Comparison of ENCODE assay signal across 9 cellular contexts in genomic region chr20:11267131-11267761, GRCh38.
DNase-seq lines count a peak whose midpoint lies in the region; ATAC-seq lines count a peak whose summit lies in the region.
"Had no signal": no experiment of that assay in that cellular context is flagged by ENCODE, and none has a peak within 500 bp of the region (broad histone marks: within the 10 kb centered on the region; RNA-seq: fewer than 3 reads in every experiment).

No MANE protein-coding gene starts in this region.

- H3K27ac Mint-ChIP-seq in stimulated activated naive B cell treated with anti-CD40 and anti-IgM and Interleukin-4, amounts not matched to agents 10 μg/mL and 1 μg/mL and 100 μg/mL, for 72 hours: no peak overlapping the region
- H3K27ac Mint-ChIP-seq in activated T-helper 2 cell treated with anti-CD3 and anti-CD28 coated beads, Interferon-gamma antibody, Interleukin-2, Interleukin-4, amounts not matched to agents 10 μg/mL and 5 μg/mL and 100 μg/mL, durations not matched to agents 14 hours and 24 hours and 36 hours: no peak overlapping the region
- H3K27ac Mint-ChIP-seq in T-helper 17 cell: no peak overlapping the region

- H3K36me3 Mint-ChIP-seq in stimulated activated naive B cell treated with anti-CD40 and anti-IgM and Interleukin-4, amounts not matched to agents 10 μg/mL and 1 μg/mL and 100 μg/mL, for 72 hours: no peaks in the 10 kb centered on the region
- no peaks in the 10 kb centered on the region for H3K36me3 Mint-ChIP-seq in activated T-helper 2 cell treated with anti-CD3 and anti-CD28 coated beads, Interferon-gamma antibody, Interleukin-2, Interleukin-4, amounts not matched to agents 10 μg/mL and 5 μg/mL and 100 μg/mL, durations not matched to agents 14 hours and 24 hours and 36 hours (ENCODE audit: low read depth)
- no peaks in the 10 kb centered on the region for H3K36me3 Mint-ChIP-seq in T-helper 17 cell (ENCODE audit: low read depth)

- no peaks in the 10 kb centered on the region for H3K27me3 Mint-ChIP-seq in stimulated activated naive B cell treated with anti-CD40 and anti-IgM and Interleukin-4, amounts not matched to agents 10 μg/mL and 1 μg/mL and 100 μg/mL, for 72 hours
- no peaks in the 10 kb centered on the region for H3K27me3 Mint-ChIP-seq in activated T-helper 2 cell treated with anti-CD3 and anti-CD28 coated beads, Interferon-gamma antibody, Interleukin-2, Interleukin-4, amounts not matched to agents 10 μg/mL and 5 μg/mL and 100 μg/mL, durations not matched to agents 14 hours and 24 hours and 36 hours (ENCODE audit: low read depth)
- H3K27me3 Mint-ChIP-seq in T-helper 17 cell: no peaks in the 10 kb centered on the region

- no peaks in the 10 kb centered on the region for H3K4me1 Mint-ChIP-seq in stimulated activated naive B cell treated with anti-CD40 and anti-IgM and Interleukin-4, amounts not matched to agents 10 μg/mL and 1 μg/mL and 100 μg/mL, for 72 hours
- H3K4me1 Mint-ChIP-seq in activated T-helper 2 cell treated with anti-CD3 and anti-CD28 coated beads, Interferon-gamma antibody, Interleukin-2, Interleukin-4, amounts not matched to agents 10 μg/mL and 5 μg/mL and 100 μg/mL, durations not matched to agents 14 hours and 24 hours and 36 hours (ENCODE audit: low read depth): peaks cover 5% of the 10 kb centered on the region
- H3K4me1 Mint-ChIP-seq in T-helper 17 cell: no peaks in the 10 kb centered on the region

- intact Hi-C loops in activated T-helper 2 cell treated with anti-CD3 and anti-CD28 coated beads, Interferon-gamma antibody, Interleukin-2, Interleukin-4, amounts not matched to agents 10 μg/mL and 5 μg/mL and 100 μg/mL, durations not matched to agents 14 hours and 24 hours and 36 hours (cut with micrococcal nuclease): no loop called here

- peak overlapping the region; percentile 14; the same call in 1 of the 2 replicates for H3K4me3 ChIP-seq in HUES6 (ENCODE audit: low read depth, low read length)
- H3K4me3 ChIP-seq: ascending aorta had no signal

- H3K4me1 ChIP-seq in HUES6 (ENCODE audit: control insufficient read depth, insufficient read depth, low read length): peaks cover 38% of the 10 kb centered on the region

- no peak overlapping the region for H3K9ac ChIP-seq in HUES6 (ENCODE audit: low read length)

- H3K9me3 ChIP-seq in HUES6 (ENCODE audit: control insufficient read depth, insufficient read depth, low read depth, low read length): no peaks in the 10 kb centered on the region
- no peaks in the 10 kb centered on the region for H3K9me3 ChIP-seq in T-helper 17 cell (ENCODE audit: control insufficient read depth, low read length, poor library complexity, severe bottlenecking)
- H3K9me3 ChIP-seq: ascending aorta had no signal

- H3K27me3 ChIP-seq in HUES6 (ENCODE audit: control insufficient read depth, insufficient read depth, low read length): no peaks in the 10 kb centered on the region
- H3K27me3 ChIP-seq: ascending aorta had no signal

- H3K4me3 Mint-ChIP-seq in stimulated activated naive B cell treated with anti-CD40 and anti-IgM and Interleukin-4, amounts not matched to agents 10 μg/mL and 1 μg/mL and 100 μg/mL, for 72 hours: no peak overlapping the region
- H3K4me3 Mint-ChIP-seq in activated T-helper 2 cell treated with anti-CD3 and anti-CD28 coated beads, Interferon-gamma antibody, Interleukin-2, Interleukin-4, amounts not matched to agents 10 μg/mL and 5 μg/mL and 100 μg/mL, durations not matched to agents 14 hours and 24 hours and 36 hours (ENCODE audit: low read depth): no peak overlapping the region
- no peak overlapping the region for H3K4me3 Mint-ChIP-seq in T-helper 17 cell

- no peaks in the 10 kb centered on the region for H3K36me3 ChIP-seq in HUES6 (ENCODE audit: control insufficient read depth, insufficient read depth, low read length)
- H3K36me3 ChIP-seq: ascending aorta had no signal

- H3K27ac ChIP-seq in HUES6 (ENCODE audit: low read depth, low read length): peak overlapping the region; percentile 55; the same call in 1 of the 2 replicates

- in situ Hi-C loops in ACHN (cut with HindIII; ENCODE audit: low pct_ligation_motif_present, low pct_unique_long_range_greater_than_20kb, low sequenced_read_pairs): no loop called here

- ATAC-seq in GM19395 (IDR thresholded peaks at IDR 0.05; ENCODE audit: unreplicated experiment): peak; percentile 69
- peak; percentile 63 to 67 for ATAC-seq in stimulated activated naive B cell treated with anti-CD40 and anti-IgM and Interleukin-4, amounts not matched to agents 10 μg/mL and 1 μg/mL and 100 μg/mL, for 72 hours (replicated peaks)
- ATAC-seq in T-helper 17 cell: no peak

- peaks cover 0 to 2% of the 10 kb centered on the region in 2 donors for H3K9me3 Mint-ChIP-seq in stimulated activated naive B cell treated with anti-CD40 and anti-IgM and Interleukin-4, amounts not matched to agents 10 μg/mL and 1 μg/mL and 100 μg/mL, for 72 hours
- no peaks in the 10 kb centered on the region for H3K9me3 Mint-ChIP-seq in activated T-helper 2 cell treated with anti-CD3 and anti-CD28 coated beads, Interferon-gamma antibody, Interleukin-2, Interleukin-4, amounts not matched to agents 10 μg/mL and 5 μg/mL and 100 μg/mL, durations not matched to agents 14 hours and 24 hours and 36 hours

- DNase-seq in ACHN (peak; percentile 89), amygdala (lab: John Stamatoyannopoulos, UW) (peak in 37 of 56 donors; percentile 9 to 78 (median 38)), iPS DF 19.7 (ENCODE audit: low read depth, low spot score) (peak; percentile 67), T-helper 17 cell (no peak)
- no peak for DNase-seq in stimulated activated naive B cell treated with anti-CD40 and anti-IgM and Interleukin-4, amounts not matched to agents 10 μg/mL and 1 μg/mL and 100 μg/mL, for 72 hours
- no peak for DNase-seq in activated T-helper 2 cell treated with anti-CD3 and anti-CD28 coated beads, Interferon-gamma antibody, Interleukin-2, Interleukin-4, amounts not matched to agents 10 μg/mL and 5 μg/mL and 100 μg/mL, durations not matched to agents 14 hours and 24 hours and 36 hours (ENCODE audit: low spot score)

Comparison
In these comparisons a context has a peak if more than half of its experiments do, and no peak if none do; other contexts are left out.
1. DNase-seq: peak in ACHN (single experiment), amygdala (37 of 56) and iPS DF 19.7 (single experiment); none in stimulated activated naive B cell treated with anti-CD40 and anti-IgM and Interleukin-4, amounts not matched to agents 10 μg/mL and 1 μg/mL and 100 μg/mL, for 72 hours (single experiment), activated T-helper 2 cell treated with anti-CD3 and anti-CD28 coated beads, Interferon-gamma antibody, Interleukin-2, Interleukin-4, amounts not matched to agents 10 μg/mL and 5 μg/mL and 100 μg/mL, durations not matched to agents 14 hours and 24 hours and 36 hours (single experiment) and T-helper 17 cell (0 of 3).